In the genomic region with DNA sequence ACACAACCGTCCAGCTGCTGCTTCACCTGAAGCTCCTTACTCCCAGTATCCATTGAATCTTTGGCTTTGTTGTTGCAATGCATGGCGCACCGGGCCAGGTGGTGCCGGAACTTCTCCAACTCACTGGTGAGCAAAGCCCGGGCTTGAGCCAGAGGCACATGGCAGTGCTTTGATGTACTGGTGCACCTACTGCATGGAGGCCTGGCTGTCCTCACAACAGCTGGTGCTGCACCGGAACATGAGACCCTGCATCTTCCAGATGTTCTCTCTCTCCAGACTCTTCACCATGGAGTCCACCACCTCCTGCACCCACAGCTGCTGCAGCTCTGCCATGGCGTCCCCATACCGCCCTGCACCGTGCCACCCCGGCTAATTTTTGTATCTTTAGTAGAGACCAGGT, we compare ENCODE assay signal across 1 cellular context.
TF ChIP-seq lines count a peak whose summit lies in the region.

No MANE protein-coding gene starts in this region.

TF ChIP-seq in HEK293, 187 proteins besides CTCF, POLR2A, EP300 and RAD21:
- TF ChIP-seq MZF1 (tag by site-specific recombination; IDR thresholded peaks at IDR 0.05; ENCODE audit: borderline replicate concordance) (no peak), ZNF426 (tag by site-specific recombination; IDR thresholded peaks at IDR 0.05) (no peak), ZNF555 (tag by site-specific recombination; conservative IDR thresholded peaks at IDR 0.05) (no peak), ATF2 (tag by site-specific recombination; IDR thresholded peaks at IDR 0.05; ENCODE audit: low read depth) (no peak), ZNF302 (tag by site-specific recombination; IDR thresholded peaks at IDR 0.05; ENCODE audit: low read depth) (no peak), ZNF37A (tag by site-specific recombination; IDR thresholded peaks at IDR 0.05) (no peak)
